In genomic region chr7:150801946-150802771, GRCh38 we compare ENCODE assay signal across 14 cellular contexts. TPM values are rescaled to one million over a fixed set of nuclear protein-coding genes. Genes with fewer than 3 reads are reported as not detected.
DNase-seq lines count a peak whose midpoint lies in the region; ATAC-seq and TF ChIP-seq lines count a peak whose summit lies in the region.
"Had no signal": no experiment of that assay in that cellular context is flagged by ENCODE, and none has a peak within 500 bp of the region (broad histone marks: within the 10 kb centered on the region; RNA-seq: fewer than 3 reads in every experiment).

No MANE protein-coding gene starts in this region.

- H3K27me3 ChIP-seq in right atrium auricular region (no peaks in the 10 kb centered on the region), heart right ventricle (peaks cover 0 to 50% (median 25%) of the 10 kb centered on the region in 7 donors), dorsolateral prefrontal cortex (peaks cover 0 to 72% (median 43%) of the 10 kb centered on the region in 45 donors), psoas muscle (ENCODE audit: insufficient read depth in 3 of 3, low read length in 2 of 3) (peaks cover 0 to 52% (median 8%) of the 10 kb centered on the region in 3 donors)

- peak overlapping the region in 1 of 2 donors; percentile 74 for H3K4me3 ChIP-seq in right atrium auricular region
- peak overlapping the region in 4 of 10 donors; percentile 66 to 76 (median 69) for H3K4me3 ChIP-seq in heart right ventricle
- peak overlapping the region; percentile 70 for H3K4me3 ChIP-seq in urinary bladder (ENCODE audit: low read depth, low read length)
- peak overlapping the region in 6 of 59 donors; percentile 51 to 68 (median 61) for H3K4me3 ChIP-seq in dorsolateral prefrontal cortex
- H3K4me3 ChIP-seq in psoas muscle, result no peak overlapping the region

- H3K9me3 Mint-ChIP-seq in brain (peaks cover 4 to 17% (median 14%) of the 10 kb centered on the region in 5 experiments), naive B cell (peaks cover 4 to 29% (median 17%) of the 10 kb centered on the region in 7 donors)

- H3K9me3 ChIP-seq in right atrium auricular region (peaks cover 6 to 15% of the 10 kb centered on the region in 2 donors), heart right ventricle (peaks cover 0 to 18% (median 13%) of the 10 kb centered on the region in 11 donors), psoas muscle (peaks cover 9% of the 10 kb centered on the region)

- H3K36me3 Mint-ChIP-seq in brain, result no peaks in the 10 kb centered on the region
- peaks cover 0 to 19% of the 10 kb centered on the region in 2 donors for H3K36me3 Mint-ChIP-seq in naive B cell

- H3K4me3 Mint-ChIP-seq in brain (peak overlapping the region in 3 of 5 experiments; percentile 48 to 83 (median 54)), naive B cell (peak overlapping the region in 6 of 8 donors; percentile 10 to 68 (median 46))

- peaks cover 68% of the 10 kb centered on the region for H3K27me3 Mint-ChIP-seq in brain
- H3K27me3 Mint-ChIP-seq in naive B cell, result peaks cover 36 to 72% (median 63%) of the 10 kb centered on the region in 3 donors

- H3K4me1 Mint-ChIP-seq in brain (peaks cover 5% of the 10 kb centered on the region), naive B cell (peaks cover 9 to 16% (median 9%) of the 10 kb centered on the region in 3 donors)

- ATAC-seq in heart right ventricle (no peak), naive B cell (ENCODE audit: low read depth in 2 of 2) (no peak), psoas muscle (no peak)

- H3K36me3 ChIP-seq in right atrium auricular region (peaks cover 25% of the 10 kb centered on the region), heart right ventricle (peaks cover 0 to 29% (median 0%) of the 10 kb centered on the region in 9 donors), urinary bladder (ENCODE audit: insufficient read depth) (no peaks in the 10 kb centered on the region), psoas muscle (ENCODE audit: insufficient read depth in 1 of 2, low read depth in 1 of 2) (no peaks in the 10 kb centered on the region)

- peak overlapping the region; percentile 79 for H3K27ac ChIP-seq in right atrium auricular region
- peak overlapping the region in 3 of 10 donors; percentile 21 to 78 (median 71) for H3K27ac ChIP-seq in heart right ventricle
- no peak overlapping the region for H3K27ac ChIP-seq in urinary bladder (ENCODE audit: low read depth)
- H3K27ac ChIP-seq in dorsolateral prefrontal cortex, result no peak overlapping the region
- H3K27ac ChIP-seq in psoas muscle, result no peak overlapping the region

- 90 to 91% methylated on average over 12 of the region's 12 CpGs for WGBS in heart right ventricle, 2 donors
- WGBS in urinary bladder, result 85% methylated on average over 12 of the region's 12 CpGs
- 89 to 91% (median 90%) methylated on average over 12 of the region's 12 CpGs for WGBS in psoas muscle, 3 donors

- peak; percentile 56 for DNase-seq in right atrium auricular region (ENCODE audit: low spot score)
- DNase-seq in heart right ventricle, result no peak
- DNase-seq in naive B cell, result no peak
- DNase-seq in dorsolateral prefrontal cortex, result no peak
- DNase-seq in psoas muscle, result no peak
- no peak for DNase-seq in middle frontal gyrus (ENCODE audit: extremely low spot score, low spot score)
- DNase-seq: activated CD8-positive, alpha-beta memory T cell treated with anti-CD3 and anti-CD28 coated beads, Interleukin-2, amount 50 U/mL, for 4 hours; endodermal cell; GF-D8; midbrain; NCI-H2171 had no signal

- intact Hi-C loops in heart right ventricle (cut with DNase I) (no loop called here), dorsolateral prefrontal cortex (cut with DNase I) (no loop called here), psoas muscle (cut with DNase I) (no loop called here)

- H3K27ac Mint-ChIP-seq in brain, result no peak overlapping the region
- no peak overlapping the region for H3K27ac Mint-ChIP-seq in naive B cell
- H3K27ac Mint-ChIP-seq: endodermal cell had no signal

- TF ChIP-seq CTCF in right atrium auricular region (IDR thresholded peaks at IDR 0.05), result no peak
- no peak for TF ChIP-seq CTCF in heart right ventricle (IDR thresholded peaks at IDR 0.05)
- no peak for TF ChIP-seq CTCF in brain (conservative IDR thresholded peaks at IDR 0.05)
- no peak for TF ChIP-seq CTCF in dorsolateral prefrontal cortex (IDR thresholded peaks at IDR 0.05 in 54 of 56, conservative IDR thresholded peaks at IDR 0.05 in 2 of 56; ENCODE audit: low read depth in 1 of 56, partially characterized antibody in 56 of 56)
- no peak for TF ChIP-seq CTCF in psoas muscle (IDR thresholded peaks at IDR 0.05)

- H3K4me1 ChIP-seq in right atrium auricular region, result peaks cover 0 to 22% of the 10 kb centered on the region in 2 donors
- peaks cover 0 to 44% (median 17%) of the 10 kb centered on the region in 9 donors for H3K4me1 ChIP-seq in heart right ventricle
- no peaks in the 10 kb centered on the region for H3K4me1 ChIP-seq in urinary bladder (ENCODE audit: insufficient read depth)
- H3K4me1 ChIP-seq in psoas muscle, result no peaks in the 10 kb centered on the region

RNA-seq across cellular contexts. Expression of gene TMEM176A, which starts 1.6 kb away (rescaled TPM):
- total RNA-seq in right atrium auricular region (100 to 1,000 TPM in 1 of 2 donors, 10 to 100 TPM in 1; 56.3 to 102 TPM), heart right ventricle (10 to 100 TPM; 12.1 to 86.6 (median 22.2) TPM), urinary bladder (20.8 TPM), dorsolateral prefrontal cortex (10 to 100 TPM in 114 of 120 experiments, 1 to 10 TPM in 6; 8.9 to 42.5 (median 18.8) TPM), psoas muscle (10 to 100 TPM in 1 of 4 donors, 1 to 10 TPM in 3; 2.9 to 13.7 (median 4.2) TPM)
- polyA plus RNA-seq in heart right ventricle (10 to 100 TPM; 16.8 to 19.2 TPM), brain (ENCODE audit: insufficient read depth, low read depth, low replicate concordance) (19.5 TPM), naive B cell (ENCODE audit: low read depth in 6 of 6) (1 to 10 TPM in 1 of 6 donors, under 1 TPM in 1, not detected in 4; 0.44 to 1.9 TPM), urinary bladder (56.1 TPM), psoas muscle (1 to 10 TPM; 2.3 to 3.2 (median 3.0) TPM)
- total RNA-seq: astrocyte, endodermal cell had no signal

RNA-seq across cellular contexts. Expression of gene TMEM176B, which starts 2.0 kb away (rescaled TPM):
- total RNA-seq in right atrium auricular region (100 to 1,000 TPM; 162 to 227 TPM), heart right ventricle (100 to 1,000 TPM in 2 of 10 donors, 10 to 100 TPM in 8; 19.6 to 149 (median 52.6) TPM), urinary bladder (59.4 TPM), dorsolateral prefrontal cortex (10 to 100 TPM in 119 of 120 experiments, 1 to 10 TPM in 1; 8.7 to 61.1 (median 22.7) TPM), psoas muscle (10 to 100 TPM in 1 of 4 donors, 1 to 10 TPM in 3; 3.4 to 15.9 (median 4.9) TPM)
- polyA plus RNA-seq in heart right ventricle (10 to 100 TPM; 15.9 to 24.8 TPM), brain (ENCODE audit: insufficient read depth, low read depth, low replicate concordance) (20.1 TPM), naive B cell (ENCODE audit: low read depth in 6 of 6) (1 to 10 TPM in 2 of 6 donors, under 1 TPM in 1, not detected in 3; 0.23 to 1.8 (median 1.3) TPM), urinary bladder (84.0 TPM), psoas muscle (1 to 10 TPM; 2.2 to 5.6 (median 3.9) TPM)

RNA-seq across cellular contexts. Expression of gene AOC1, which starts 50.2 kb away (rescaled TPM):
- total RNA-seq in right atrium auricular region (not detected), heart right ventricle (1 to 10 TPM in 1 of 10 donors, under 1 TPM in 7, not detected in 2; 0.09 to 1.2 (median 0.37) TPM), urinary bladder (0.32 TPM), dorsolateral prefrontal cortex (under 1 TPM in 2 of 120 experiments, not detected in 118; 0.36 to 0.68 TPM), psoas muscle (under 1 TPM in 1 of 4 donors, not detected in 3; 0.08 TPM)
- polyA plus RNA-seq in heart right ventricle (under 1 TPM in 1 of 2 donors, not detected in 1; 0.04 TPM), brain (ENCODE audit: insufficient read depth, low read depth, low replicate concordance) (not detected), naive B cell (ENCODE audit: low read depth in 6 of 6) (not detected), urinary bladder (not detected), psoas muscle (under 1 TPM in 1 of 3 donors, not detected in 2; 0.25 TPM)
- total RNA-seq: astrocyte, endodermal cell had no signal

Comparison
In these comparisons a context has a peak if more than half of its experiments do, and no peak if none do; other contexts are left out.
1. H3K27ac ChIP-seq: peak in right atrium auricular region (2 of 2); none in urinary bladder (single experiment), dorsolateral prefrontal cortex (0 of 59) and psoas muscle (single experiment).